In genomic region chr3:158743664-158744566, GRCh38 we compare ENCODE assay signal across 26 cellular contexts. TPM values are rescaled to one million over a fixed set of nuclear protein-coding genes. Genes with fewer than 3 reads are reported as not detected.
DNase-seq lines count a peak whose midpoint lies in the region; ATAC-seq, FAIRE-seq and TF ChIP-seq lines count a peak whose summit lies in the region.
"Had no signal": no experiment of that assay in that cellular context is flagged by ENCODE, and none has a peak within 500 bp of the region (broad histone marks: within the 10 kb centered on the region; RNA-seq: fewer than 3 reads in every experiment).

No MANE protein-coding gene starts in this region.

- DNase-seq in activated naive CD8-positive, alpha-beta T cell treated with anti-CD3 and anti-CD28 coated beads for 36 hours = no peak
- DNase-seq in activated naive CD8-positive, alpha-beta T cell treated with anti-CD3 and anti-CD28 coated beads, Interleukin-2, amount 50 U/mL, for 24 hours = no peak
- peak; percentile 55 for DNase-seq in OCI-M2 (lab: John Stamatoyannopoulos, UW; ENCODE audit: unreplicated experiment)
- peak; percentile 52 for DNase-seq in colonic mucosa
- DNase-seq in transverse colon = peak; percentile 42
- DNase-seq in H54 (ENCODE audit: insufficient read length, low spot score) = no peak
- no peak for DNase-seq in NCI-H82 treated with DMSO at 0.1 percent for 48 hours (lab: John Stamatoyannopoulos, UW; ENCODE audit: unreplicated experiment)
- DNase-seq: activated CD4-positive, alpha-beta T cell treated with anti-CD3 and anti-CD28 coated beads for 48 hours; activated T-cell treated with anti-CD3 and anti-CD28 coated beads, Interleukin-2, amount 50 U/mL, for 24 hours; COR-L47; DND-41; head of caudate nucleus; kidney glomerular epithelial cell; lower lobe of right lung; nephron progenitor cell; ovary; RPMI8226; stimulated activated CD4-positive, alpha-beta T cell treated with anti-CD3 and anti-CD28 coated beads, Interleukin-1b, Interleukin-23, amount 100 ng/mL, for 48 hours; tibial artery had no signal

- peaks cover 10% of the 10 kb centered on the region for H3K36me3 Mint-ChIP-seq in activated naive CD8-positive, alpha-beta T cell treated with anti-CD3 and anti-CD28 coated beads for 36 hours
- H3K36me3 Mint-ChIP-seq in activated naive CD8-positive, alpha-beta T cell treated with anti-CD3 and anti-CD28 coated beads, Interleukin-2, amount 50 U/mL, for 24 hours (ENCODE audit: low read depth) = peaks cover 14% of the 10 kb centered on the region

- in situ Hi-C loops in transverse colon (cut with MboI; ENCODE audit: low pct_ligation_motif_present in 1 of 4, low pct_unique_long_range_greater_than_20kb in 1 of 4, low sequenced_read_pairs in 3 of 4) = no loop called here

- intact Hi-C loops in colonic mucosa (cut with DNase I) = no loop called here
- intact Hi-C loops in transverse colon (cut with DNase I; ENCODE audit: low total_unique reads) = no loop called here

- no peaks in the 10 kb centered on the region for H3K27me3 ChIP-seq in colonic mucosa
- no peaks in the 10 kb centered on the region for H3K27me3 ChIP-seq in transverse colon
- H3K27me3 ChIP-seq: ovary, right atrium auricular region, tibial artery had no signal

- no peaks in the 10 kb centered on the region for H3K9me3 Mint-ChIP-seq in activated naive CD8-positive, alpha-beta T cell treated with anti-CD3 and anti-CD28 coated beads for 36 hours
- H3K9me3 Mint-ChIP-seq in activated naive CD8-positive, alpha-beta T cell treated with anti-CD3 and anti-CD28 coated beads, Interleukin-2, amount 50 U/mL, for 24 hours = no peaks in the 10 kb centered on the region
- H3K9me3 Mint-ChIP-seq: activated T-cell treated with anti-CD3 and anti-CD28 coated beads, Interleukin-2, amount 50 U/mL, for 24 hours; nephron progenitor cell; T-helper 1 cell treated with Interleukin-12 subunit alpha and Interleukin-12 subunit beta and Interleukin-4 antibody, amounts not matched to agents 30 μg/mL and 1 μg/mL, for 36 hours had no signal

- H3K27ac ChIP-seq in colonic mucosa (no peak overlapping the region), transverse colon (peak overlapping the region in 2 of 4 donors; percentile 5 to 13)
- H3K27ac ChIP-seq: epithelial cell of prostate, lower lobe of right lung, ovary, right atrium auricular region, tibial artery had no signal

- FAIRE-seq in H54 (lab: Jason Lieb, UNC) = no peak
- FAIRE-seq: A204.1 had no signal

- H3K36me3 ChIP-seq in colonic mucosa (peaks cover 3% of the 10 kb centered on the region), transverse colon (no peaks in the 10 kb centered on the region)
- H3K36me3 ChIP-seq: ovary had no signal

- H3K9ac ChIP-seq in colonic mucosa (ENCODE audit: low read depth in 2 of 2, low read length in 2 of 2) = no peak overlapping the region

- peak overlapping the region; percentile 6 for H3K27ac Mint-ChIP-seq in activated naive CD8-positive, alpha-beta T cell treated with anti-CD3 and anti-CD28 coated beads for 36 hours
- no peak overlapping the region for H3K27ac Mint-ChIP-seq in activated naive CD8-positive, alpha-beta T cell treated with anti-CD3 and anti-CD28 coated beads, Interleukin-2, amount 50 U/mL, for 24 hours
- H3K27ac Mint-ChIP-seq: activated T-cell treated with anti-CD3 and anti-CD28 coated beads, Interleukin-2, amount 50 U/mL, for 24 hours; B cell; nephron progenitor cell; T-helper 1 cell treated with Interleukin-12 subunit alpha and Interleukin-12 subunit beta and Interleukin-4 antibody, amounts not matched to agents 30 μg/mL and 1 μg/mL, for 36 hours had no signal

- H3K27me3 Mint-ChIP-seq in activated naive CD8-positive, alpha-beta T cell treated with anti-CD3 and anti-CD28 coated beads for 36 hours = no peaks in the 10 kb centered on the region
- H3K27me3 Mint-ChIP-seq in activated naive CD8-positive, alpha-beta T cell treated with anti-CD3 and anti-CD28 coated beads, Interleukin-2, amount 50 U/mL, for 24 hours = no peaks in the 10 kb centered on the region
- H3K27me3 Mint-ChIP-seq: activated T-cell treated with anti-CD3 and anti-CD28 coated beads, Interleukin-2, amount 50 U/mL, for 24 hours; B cell had no signal

- no peak for TF ChIP-seq CTCF in colonic mucosa (IDR thresholded peaks at IDR 0.05)
- TF ChIP-seq CTCF in transverse colon (IDR thresholded peaks at IDR 0.05) = no peak

- H3K4me3 ChIP-seq in colonic mucosa (no peak overlapping the region), transverse colon (no peak overlapping the region)
- H3K4me3 ChIP-seq: lower lobe of right lung, ovary, right atrium auricular region, smooth muscle cell, tibial artery had no signal

- no peak overlapping the region for H3K4me3 Mint-ChIP-seq in activated naive CD8-positive, alpha-beta T cell treated with anti-CD3 and anti-CD28 coated beads for 36 hours
- H3K4me3 Mint-ChIP-seq in activated naive CD8-positive, alpha-beta T cell treated with anti-CD3 and anti-CD28 coated beads, Interleukin-2, amount 50 U/mL, for 24 hours = no peak overlapping the region
- H3K4me3 Mint-ChIP-seq: activated T-cell treated with anti-CD3 and anti-CD28 coated beads, Interleukin-2, amount 50 U/mL, for 24 hours; B cell; nephron progenitor cell; T-helper 1 cell treated with Interleukin-12 subunit alpha and Interleukin-12 subunit beta and Interleukin-4 antibody, amounts not matched to agents 30 μg/mL and 1 μg/mL, for 36 hours had no signal

- no peak for TF ChIP-seq POLR2A in transverse colon (IDR thresholded peaks at IDR 0.05)
- no peak for TF ChIP-seq POLR2A in H54 (IDR thresholded peaks at IDR 0.05; ENCODE audit: low read depth, low read length)

- no peak for ATAC-seq in activated naive CD8-positive, alpha-beta T cell treated with anti-CD3 and anti-CD28 coated beads, Interleukin-2, amount 50 U/mL, for 24 hours
- ATAC-seq in HG03457 (IDR thresholded peaks at IDR 0.05; ENCODE audit: unreplicated experiment) = no peak
- ATAC-seq: lower lobe of right lung had no signal

- peaks cover 16% of the 10 kb centered on the region for H3K4me1 Mint-ChIP-seq in activated naive CD8-positive, alpha-beta T cell treated with anti-CD3 and anti-CD28 coated beads for 36 hours
- H3K4me1 Mint-ChIP-seq in activated naive CD8-positive, alpha-beta T cell treated with anti-CD3 and anti-CD28 coated beads, Interleukin-2, amount 50 U/mL, for 24 hours = peaks cover 9% of the 10 kb centered on the region
- H3K4me1 Mint-ChIP-seq: nephron progenitor cell had no signal

- 40 to 71% methylated on average over 3 to 5 of the region's 5 CpGs for WGBS in transverse colon (ENCODE audit: low coverage in 1 of 2), 2 donors

- H3K9me3 ChIP-seq in colonic mucosa = no peaks in the 10 kb centered on the region
- no peaks in the 10 kb centered on the region for H3K9me3 ChIP-seq in transverse colon
- H3K9me3 ChIP-seq: lower lobe of right lung, ovary, right atrium auricular region, tibial artery had no signal

- H3K4me1 ChIP-seq in colonic mucosa (no peaks in the 10 kb centered on the region), transverse colon (peaks cover 0 to 6% (median 0%) of the 10 kb centered on the region in 4 donors)

- no peak for TF ChIP-seq EP300 in transverse colon (IDR thresholded peaks at IDR 0.05; ENCODE audit: low read depth)

RNA-seq across cellular contexts. Expression of gene RARRES1, which starts 11.7 kb away (rescaled TPM):
- not detected for total RNA-seq in activated naive CD8-positive, alpha-beta T cell treated with anti-CD3 and anti-CD28 coated beads for 36 hours
- total RNA-seq in colonic mucosa (10 to 100 TPM; 30.6 to 79.5 TPM), transverse colon (10 to 100 TPM in 2 of 4 donors, 1 to 10 TPM in 2; 3.4 to 71.5 (median 30.2) TPM)
- total RNA-seq: B cell had no signal

RNA-seq across cellular contexts. Expression of gene MFSD1, which starts 57.9 kb away (rescaled TPM):
- total RNA-seq in activated naive CD8-positive, alpha-beta T cell treated with anti-CD3 and anti-CD28 coated beads for 36 hours = 10 to 100 TPM; 17.0 to 18.5 TPM
- 10 to 100 TPM; 51.1 to 54.4 TPM for total RNA-seq in colonic mucosa
- 10 to 100 TPM in 3 of 4 donors, 1 to 10 TPM in 1; 9.2 to 86.6 (median 64.0) TPM for total RNA-seq in transverse colon

Comparison
In these comparisons a context has a peak if more than half of its experiments do, and no peak if none do; other contexts are left out.
1. DNase-seq: peak in OCI-M2 (single experiment), colonic mucosa (single experiment) and transverse colon (single experiment); none in activated naive CD8-positive, alpha-beta T cell treated with anti-CD3 and anti-CD28 coated beads for 36 hours (single experiment), activated naive CD8-positive, alpha-beta T cell treated with anti-CD3 and anti-CD28 coated beads, Interleukin-2, amount 50 U/mL, for 24 hours (single experiment), H54 (single experiment) and NCI-H82 treated with DMSO at 0.1 percent for 48 hours (single experiment).
2. RNA of gene RARRES1, which starts 11.7 kb away (total RNA-seq): 30.6 to 79.5 TPM in colonic mucosa and 3.4 to 71.5 TPM in transverse colon; not detected in activated naive CD8-positive, alpha-beta T cell treated with anti-CD3 and anti-CD28 coated beads for 36 hours; every median in the first group is over 4 times any median in the second.